ENCODE assay signal across 8 cellular contexts in the genomic region with DNA sequence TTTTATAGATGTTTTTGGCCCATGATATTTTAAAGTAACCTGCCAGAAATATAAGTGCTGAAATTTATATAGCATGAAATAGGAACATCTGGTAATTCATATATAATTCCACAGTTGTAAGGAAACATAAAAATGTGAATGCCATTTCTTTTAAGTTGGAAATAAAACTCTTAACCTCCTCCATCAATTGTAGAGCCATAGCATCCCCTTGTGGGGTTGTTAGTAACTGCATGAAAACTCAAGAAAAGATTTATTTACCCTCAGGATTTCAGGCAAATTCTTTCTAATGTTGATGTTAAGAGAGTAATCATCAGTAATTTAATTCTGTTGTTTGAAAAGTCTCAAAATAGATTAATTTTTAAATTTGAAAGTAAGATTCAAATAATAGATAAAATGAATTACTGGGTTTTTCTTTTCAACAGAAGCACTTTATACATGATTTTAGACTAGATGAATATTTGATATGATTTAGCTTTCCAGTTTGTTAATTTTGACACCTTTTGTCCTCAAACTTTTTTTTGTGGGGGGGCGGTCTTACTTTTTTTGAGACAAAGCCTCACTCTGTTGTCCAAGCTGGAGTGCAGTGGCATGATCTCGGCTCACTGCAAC.
A peak's percentile ranks its signal among the peaks of the same experiment; 100 is the strongest.
DNase-seq lines count a peak whose midpoint lies in the region; ATAC-seq, FAIRE-seq and TF ChIP-seq lines count a peak whose summit lies in the region.

No MANE protein-coding gene starts in this region.

- H3K9me2 ChIP-seq in OCI-LY1 (ENCODE audit: low read depth, low read length), result no peaks in the 10 kb centered on the region

- H3K27ac ChIP-seq in OCI-LY1 (ENCODE audit: low read depth, low read length, poor library complexity, severe bottlenecking) (no peak overlapping the region), K562 (ENCODE audit: extremely low read depth, low read depth, low read length) (no peak overlapping the region)

- ATAC-seq in K562 (peak; percentile 40; the same call in 2 of the 3 replicates), GM18907 (IDR thresholded peaks at IDR 0.05; ENCODE audit: unreplicated experiment) (no peak)

- no peaks in the 10 kb centered on the region for H3K4me1 ChIP-seq in OCI-LY1 (ENCODE audit: insufficient read depth, low read length, severe bottlenecking)
- peaks cover 10 to 19% of the 10 kb centered on the region in 2 experiments; a peak in 4 of 5 replicates for H3K4me1 ChIP-seq in K562 (replicated peaks in 1 of 2; ENCODE audit: control insufficient read depth in 2 of 2, insufficient read depth in 2 of 2, low read length in 2 of 2)

- H3K4me2 ChIP-seq in OCI-LY1 (ENCODE audit: low read length), result no peak overlapping the region
- no peak overlapping the region for H3K4me2 ChIP-seq in K562 (ENCODE audit: insufficient read depth, low read length)

- no TSS peak for BruUV-seq in K562 (replicated peaks; lab: Mats Ljungman, UMichigan)

- TF ChIP-seq EP300 in K562 (IDR thresholded peaks at IDR 0.05; ENCODE audit: low read length), result no peak

- peak; percentile 35 for FAIRE-seq in K562 (lab: Jason Lieb, UNC)

- no peaks in the 10 kb centered on the region for H3K79me2 ChIP-seq in OCI-LY1 (ENCODE audit: insufficient read depth, low read length)
- no peaks in the 10 kb centered on the region for H3K79me2 ChIP-seq in K562 (ENCODE audit: control insufficient read depth, insufficient read depth, low read length)

- TF ChIP-seq POLR2A in K562 (conservative IDR thresholded peaks at IDR 0.05), result no peak

- TF ChIP-seq CTCF in OCI-LY1 (IDR thresholded peaks at IDR 0.05; ENCODE audit: low read length) (peak; percentile 99), K562 (IDR thresholded peaks at IDR 0.05 in 2 of 3, conservative IDR thresholded peaks at IDR 0.05 in 1 of 3; ENCODE audit: insufficient read depth in 2 of 3, low read depth in 1 of 3, low read length in 3 of 3) (peak; percentile 71 to 99 (median 85))

- CTCF ChIA-PET in K562 (lab: Yijun Ruan, JAX; ENCODE audit: low intra/inter-chr PET ratio), result interaction anchor here (0.6 to 3.2 kb wide), 8 partner anchors 62 to 437 kb away, joined by 3 to 76 read pairs (median 3); no protein-coding TSS in a partner anchor

- no peak overlapping the region for H2AFZ ChIP-seq in OCI-LY1 (ENCODE audit: low read length)
- no peak overlapping the region for H2AFZ ChIP-seq in K562 (ENCODE audit: low read depth, low read length)

- WGBS in K562 (ENCODE audit: insufficient coverage, low coverage, missing lambda C conversion rate), result 63% methylated on average over 2 of the region's 2 CpGs

- H3K9me1 ChIP-seq in K562 (ENCODE audit: control insufficient read depth, insufficient read depth, low read length), result no peaks in the 10 kb centered on the region

- intact Hi-C loops in K562 (cut with micrococcal nuclease), result loop anchor here (1.0 to 5.0 kb wide), 3 partner anchors 101 to 250 kb away; no protein-coding TSS in a partner anchor

- POLR2A ChIA-PET in K562 (lab: Yijun Ruan, JAX), result interaction anchor here (0.6 to 2.7 kb wide), 5 partner anchors 10 to 306 kb away, joined by 3 to 8 read pairs (median 3); no protein-coding TSS in a partner anchor

- H3F3A ChIP-seq in OCI-LY1 (ENCODE audit: insufficient read depth, low read length), result no peaks in the 10 kb centered on the region

- H3K9me3 ChIP-seq in OCI-LY1 (ENCODE audit: low read length) (no peaks in the 10 kb centered on the region), K562 (replicated peaks; ENCODE audit: control insufficient read depth, insufficient read depth, low read depth, low read length) (no peaks in the 10 kb centered on the region)

- no peak overlapping the region for H3K4me3 ChIP-seq in OCI-LY1 (ENCODE audit: low read depth, low read length, poor library complexity, severe bottlenecking)
- H3K4me3 ChIP-seq in K562, result no peak overlapping the region

- H3K27me3 ChIP-seq in OCI-LY1 (ENCODE audit: insufficient read depth, low read length), result no peaks in the 10 kb centered on the region
- no peaks in the 10 kb centered on the region for H3K27me3 ChIP-seq in K562 (ENCODE audit: control insufficient read depth in 2 of 2, insufficient read depth in 2 of 2, low read length in 2 of 2)

- H3K36me3 ChIP-seq in OCI-LY1 (ENCODE audit: insufficient read depth, low read length), result peaks cover 12% of the 10 kb centered on the region; the same call in 1 of the 2 replicates
- peaks cover 25% of the 10 kb centered on the region for H3K36me3 ChIP-seq in K562 (ENCODE audit: control insufficient read depth, insufficient read depth, low read length)

- H3K9ac ChIP-seq in OCI-LY1 (ENCODE audit: low read length), result no peak overlapping the region
- H3K9ac ChIP-seq in K562 (ENCODE audit: insufficient read depth in 1 of 2, low read depth in 2 of 2, low read length in 2 of 2), result no peak overlapping the region

- peak; percentile 98 to 99 for TF ChIP-seq RAD21 in K562 (CRISPR knock-in tag; conservative IDR thresholded peaks at IDR 0.05 in 1 of 2, IDR thresholded peaks at IDR 0.05 in 1 of 2)

- H4K20me1 ChIP-seq in OCI-LY1 (ENCODE audit: insufficient read depth, low read length), result no peaks in the 10 kb centered on the region
- no peaks in the 10 kb centered on the region for H4K20me1 ChIP-seq in K562 (replicated peaks; ENCODE audit: control insufficient read depth, insufficient read depth, low read length)

- in situ Hi-C loops in K562 (cut with MboI), result loop anchor here (5.0 kb wide), 1 partner anchor 249 kb away; no protein-coding TSS in a partner anchor

- peak; percentile 50 for DNase-seq in DMS79 treated with DMSO at 0.1 percent for 48 hours (lab: John Stamatoyannopoulos, UW)
- no peak for DNase-seq in DMS79 (lab: John Stamatoyannopoulos, UW)
- DNase-seq in HS-27A (ENCODE audit: low read depth), result peak; percentile 29
- peak; percentile 34 to 73 (median 41) for DNase-seq in K562 (ENCODE audit: extremely low read depth in 1 of 4, low spot score in 3 of 4)
- DNase-seq in kidney glomerular epithelial cell (lab: John Stamatoyannopoulos, UW), result peak; percentile 62
- peak; percentile 41 for DNase-seq in stromal cell of bone marrow (ENCODE audit: low read depth)

TF ChIP-seq in K562, 482 proteins besides CTCF, POLR2A, EP300 and RAD21 (continues in another document):
- TF ChIP-seq, protein P1, sequence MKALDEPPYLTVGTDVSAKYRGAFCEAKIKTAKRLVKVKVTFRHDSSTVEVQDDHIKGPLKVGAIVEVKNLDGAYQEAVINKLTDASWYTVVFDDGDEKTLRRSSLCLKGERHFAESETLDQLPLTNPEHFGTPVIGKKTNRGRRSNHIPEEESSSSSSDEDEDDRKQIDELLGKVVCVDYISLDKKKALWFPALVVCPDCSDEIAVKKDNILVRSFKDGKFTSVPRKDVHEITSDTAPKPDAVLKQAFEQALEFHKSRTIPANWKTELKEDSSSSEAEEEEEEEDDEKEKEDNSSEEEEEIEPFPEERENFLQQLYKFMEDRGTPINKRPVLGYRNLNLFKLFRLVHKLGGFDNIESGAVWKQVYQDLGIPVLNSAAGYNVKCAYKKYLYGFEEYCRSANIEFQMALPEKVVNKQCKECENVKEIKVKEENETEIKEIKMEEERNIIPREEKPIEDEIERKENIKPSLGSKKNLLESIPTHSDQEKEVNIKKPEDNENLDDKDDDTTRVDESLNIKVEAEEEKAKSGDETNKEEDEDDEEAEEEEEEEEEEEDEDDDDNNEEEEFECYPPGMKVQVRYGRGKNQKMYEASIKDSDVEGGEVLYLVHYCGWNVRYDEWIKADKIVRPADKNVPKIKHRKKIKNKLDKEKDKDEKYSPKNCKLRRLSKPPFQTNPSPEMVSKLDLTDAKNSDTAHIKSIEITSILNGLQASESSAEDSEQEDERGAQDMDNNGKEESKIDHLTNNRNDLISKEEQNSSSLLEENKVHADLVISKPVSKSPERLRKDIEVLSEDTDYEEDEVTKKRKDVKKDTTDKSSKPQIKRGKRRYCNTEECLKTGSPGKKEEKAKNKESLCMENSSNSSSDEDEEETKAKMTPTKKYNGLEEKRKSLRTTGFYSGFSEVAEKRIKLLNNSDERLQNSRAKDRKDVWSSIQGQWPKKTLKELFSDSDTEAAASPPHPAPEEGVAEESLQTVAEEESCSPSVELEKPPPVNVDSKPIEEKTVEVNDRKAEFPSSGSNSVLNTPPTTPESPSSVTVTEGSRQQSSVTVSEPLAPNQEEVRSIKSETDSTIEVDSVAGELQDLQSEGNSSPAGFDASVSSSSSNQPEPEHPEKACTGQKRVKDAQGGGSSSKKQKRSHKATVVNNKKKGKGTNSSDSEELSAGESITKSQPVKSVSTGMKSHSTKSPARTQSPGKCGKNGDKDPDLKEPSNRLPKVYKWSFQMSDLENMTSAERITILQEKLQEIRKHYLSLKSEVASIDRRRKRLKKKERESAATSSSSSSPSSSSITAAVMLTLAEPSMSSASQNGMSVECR (CRISPR knock-in tag; IDR thresholded peaks at IDR 0.05), result no peak
- TF ChIP-seq ARID2 (IDR thresholded peaks at IDR 0.05) (peak; percentile 88), ZNF384 (IDR thresholded peaks at IDR 0.05; ENCODE audit: low read depth, low read length) (no peak), GATAD2B (IDR thresholded peaks at IDR 0.05; ENCODE audit: borderline replicate concordance) (peak; percentile 44; the same call in 1 of the 2 replicates), RBM25 (IDR thresholded peaks at IDR 0.05; ENCODE audit: low read depth, low read length, severe bottlenecking) (peak; percentile 21), STAG1 (CRISPR knock-in tag; IDR thresholded peaks at IDR 0.05; ENCODE audit: borderline replicate concordance) (no peak), HNRNPH1 (optimal IDR thresholded peaks at IDR 0.05; ENCODE audit: low read depth, low read length) (no peak), NCOA2 (IDR thresholded peaks at IDR 0.05; ENCODE audit: partially characterized antibody in 2 of 2) (no peak)
- TF ChIP-seq, protein P2, sequence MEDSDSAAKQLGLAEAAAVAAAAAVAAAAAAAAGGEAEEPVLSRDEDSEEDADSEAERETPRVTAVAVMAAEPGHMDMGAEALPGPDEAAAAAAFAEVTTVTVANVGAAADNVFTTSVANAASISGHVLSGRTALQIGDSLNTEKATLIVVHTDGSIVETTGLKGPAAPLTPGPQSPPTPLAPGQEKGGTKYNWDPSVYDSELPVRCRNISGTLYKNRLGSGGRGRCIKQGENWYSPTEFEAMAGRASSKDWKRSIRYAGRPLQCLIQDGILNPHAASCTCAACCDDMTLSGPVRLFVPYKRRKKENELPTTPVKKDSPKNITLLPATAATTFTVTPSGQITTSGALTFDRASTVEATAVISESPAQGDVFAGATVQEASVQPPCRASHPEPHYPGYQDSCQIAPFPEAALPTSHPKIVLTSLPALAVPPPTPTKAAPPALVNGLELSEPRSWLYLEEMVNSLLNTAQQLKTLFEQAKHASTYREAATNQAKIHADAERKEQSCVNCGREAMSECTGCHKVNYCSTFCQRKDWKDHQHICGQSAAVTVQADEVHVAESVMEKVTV (CRISPR knock-in tag; IDR thresholded peaks at IDR 0.05), result peak; percentile 98
